In the genomic region with DNA sequence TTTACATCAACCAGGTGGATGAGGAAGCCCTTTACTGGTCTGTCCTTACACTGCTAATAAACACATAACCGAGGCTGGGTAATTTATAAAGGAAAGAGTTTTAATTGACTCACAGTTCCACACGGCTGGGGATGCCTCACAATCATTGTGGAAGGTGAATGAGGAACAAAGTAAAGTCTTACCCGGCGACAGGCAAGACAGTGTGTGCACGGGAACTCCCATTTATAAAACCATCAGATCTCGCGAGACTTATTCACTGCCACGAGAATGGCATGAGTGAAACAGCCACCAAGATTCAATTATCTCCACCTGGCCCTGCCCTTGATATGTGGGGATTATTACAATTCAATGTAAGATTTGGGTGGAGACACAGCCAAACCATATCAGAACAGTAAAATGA, we compare ENCODE assay signal across 15 cellular contexts.
DNase-seq lines count a peak whose midpoint lies in the region; ATAC-seq and FAIRE-seq lines count a peak whose summit lies in the region.
"Had no signal": no experiment of that assay in that cellular context is flagged by ENCODE, and none has a peak within 500 bp of the region (broad histone marks: within the 10 kb centered on the region; RNA-seq: fewer than 3 reads in every experiment).

No MANE protein-coding gene starts in this region.

- no peak for FAIRE-seq in small intestine (lab: Jason Lieb, UNC)

- H3K4me3 ChIP-seq in SJSA1 (no peak overlapping the region), small intestine (ENCODE audit: low read depth in 1 of 2, low read length in 2 of 2) (no peak overlapping the region)

- intact Hi-C loops in cardiac septum (cut with DNase I) = no loop called here

- H3K36me3 ChIP-seq in SJSA1 = no peaks in the 10 kb centered on the region; the same call in 1 of the 2 replicates
- no peaks in the 10 kb centered on the region for H3K36me3 ChIP-seq in small intestine (ENCODE audit: control insufficient read depth in 2 of 2, insufficient read depth in 2 of 2, low read length in 2 of 2)

- WGBS in small intestine, 3 donors = 35 to 58% (median 40%) methylated on average over 8 of the region's 8 CpGs

- DNase-seq in SJSA1 (ENCODE audit: low read depth in 1 of 2, low spot score in 2 of 2) = no peak
- peak; percentile 42 for DNase-seq in small intestine
- DNase-seq in cardiac septum (ENCODE audit: low spot score) = no peak
- DNase-seq in medulla oblongata (ENCODE audit: extremely low spot score) = no peak
- no peak for DNase-seq in NCI-H345 (lab: John Stamatoyannopoulos, UW)
- DNase-seq: activated naive CD4-positive, alpha-beta T cell treated with anti-CD3 and anti-CD28 coated beads, Interleukin-2, amount 50 U/mL, for 16 hours; CD8-positive, alpha-beta memory T cell; erythroblast; NCI-H2081; NK-92 treated with Interleukin-12 subunit alpha and Interleukin-12 subunit beta, amount 100 ng/mL, for 24 hours; stimulated activated CD4-positive, alpha-beta T cell treated with anti-CD3 and anti-CD28 coated beads, Interleukin-4, amount 100 ng/mL, for 24 hours had no signal

- H3K27ac ChIP-seq in SJSA1 (peak overlapping the region; percentile 99), small intestine (ENCODE audit: low read depth in 1 of 2, low read length in 1 of 2) (no peak overlapping the region)
- H3K27ac ChIP-seq: parathyroid adenoma had no signal

- H3K9me3 ChIP-seq in SJSA1 (replicated peaks) (no peaks in the 10 kb centered on the region; the same call in 1 of the 2 replicates), small intestine (ENCODE audit: control insufficient read depth, low read depth) (no peaks in the 10 kb centered on the region)

- peak; percentile 25 for ATAC-seq in GM18909 (IDR thresholded peaks at IDR 0.05; ENCODE audit: poor library complexity, unreplicated experiment)
- ATAC-seq in HG03095 (IDR thresholded peaks at IDR 0.05; ENCODE audit: unreplicated experiment) = peak; percentile 33
- ATAC-seq in HG03135 (IDR thresholded peaks at IDR 0.05; ENCODE audit: unreplicated experiment) = no peak

- no peaks in the 10 kb centered on the region for H3K27me3 ChIP-seq in SJSA1 (replicated peaks)
- H3K27me3 ChIP-seq in small intestine (ENCODE audit: control insufficient read depth in 2 of 2, insufficient read depth in 2 of 2, low read length in 2 of 2) = no peaks in the 10 kb centered on the region

- H3K4me1 ChIP-seq in SJSA1 (replicated peaks) (peaks cover 62% of the 10 kb centered on the region), small intestine (ENCODE audit: control insufficient read depth in 2 of 2, insufficient read depth in 1 of 2, low read depth in 1 of 2, low read length in 1 of 2) (peaks cover 0 to 2% of the 10 kb centered on the region in 2 donors)
- H3K4me1 ChIP-seq: parathyroid adenoma had no signal
